8 cellular contexts compared by ENCODE assay signal in the genomic region with DNA sequence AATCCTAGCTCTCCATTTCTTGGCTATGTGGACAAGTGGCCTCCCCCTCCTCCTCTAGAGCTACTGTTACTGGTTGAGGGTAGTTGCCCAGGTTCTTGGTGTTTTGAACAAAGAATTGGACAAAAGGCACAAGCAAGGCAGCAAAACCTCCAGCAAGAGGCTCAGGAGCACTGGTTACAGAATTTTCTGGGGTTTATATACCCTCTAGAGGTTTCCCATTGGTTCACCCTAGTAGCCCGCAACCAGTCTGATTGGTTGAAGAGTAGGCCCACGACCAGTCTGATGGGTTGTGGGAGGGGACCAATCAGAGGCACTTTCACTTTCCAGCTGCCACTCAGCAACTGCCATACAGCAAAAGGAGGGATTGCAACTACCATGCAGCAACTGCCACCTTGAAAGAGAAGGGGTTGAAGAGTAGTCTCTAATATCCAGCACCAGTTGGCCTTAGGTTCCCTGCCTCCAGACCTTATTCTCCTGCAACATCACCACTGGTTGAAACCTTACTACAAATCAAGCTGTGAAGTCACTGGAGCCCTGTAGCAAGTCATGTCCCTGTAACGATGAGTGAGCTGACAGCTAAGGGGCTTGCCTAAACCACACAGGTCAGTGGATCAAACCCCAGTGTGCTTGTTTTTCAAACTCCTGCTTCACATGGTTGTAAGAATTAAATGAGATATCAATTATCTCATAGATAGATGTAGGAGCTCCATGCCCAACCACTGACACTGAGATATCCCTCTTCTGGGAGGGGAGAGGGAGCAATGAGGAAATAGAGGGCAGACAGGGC. TPM values are rescaled to one million over a fixed set of nuclear protein-coding genes. Genes with fewer than 3 reads are reported as not detected.
DNase-seq lines count a peak whose midpoint lies in the region; ATAC-seq and TF ChIP-seq lines count a peak whose summit lies in the region.

No MANE protein-coding gene starts in this region.

- H3K27me3 ChIP-seq in A673 (replicated peaks; ENCODE audit: insufficient read depth, low read depth, low read length, poor library complexity) = no peaks in the 10 kb centered on the region
- no peaks in the 10 kb centered on the region for H3K27me3 ChIP-seq in GM23248 (replicated peaks; ENCODE audit: insufficient read depth)

- H3K9me2 ChIP-seq in GM23248 (ENCODE audit: insufficient read depth) = no peaks in the 10 kb centered on the region

- no peak overlapping the region for H3K4me2 ChIP-seq in GM23248 (ENCODE audit: unreplicated experiment)

- no peak overlapping the region for H3K9ac ChIP-seq in GM23248

- no peak for ATAC-seq in HG03095 (IDR thresholded peaks at IDR 0.05; ENCODE audit: unreplicated experiment)
- ATAC-seq in GM18870 (IDR thresholded peaks at IDR 0.05; ENCODE audit: unreplicated experiment) = no peak

- peaks cover 17% of the 10 kb centered on the region for H3K79me2 ChIP-seq in GM23248 (ENCODE audit: insufficient read depth)

- no peaks in the 10 kb centered on the region for H3K36me3 ChIP-seq in A673 (ENCODE audit: insufficient read depth, low read length, poor library complexity, severe bottlenecking)
- no peaks in the 10 kb centered on the region for H3K36me3 ChIP-seq in GM23248 (ENCODE audit: low read depth)

- no peak overlapping the region for H2AFZ ChIP-seq in GM23248

- TF ChIP-seq CTCF in A673 (conservative IDR thresholded peaks at IDR 0.05; ENCODE audit: low read depth, low read length) (no peak), GM12865 (IDR thresholded peaks at IDR 0.05; ENCODE audit: insufficient read depth, low read depth, low read length, missing control alignments) (no peak), cardiac fibroblast (IDR thresholded peaks at IDR 0.05; ENCODE audit: low read depth, low read length) (no peak)

- no peak overlapping the region for H3K4me3 ChIP-seq in A673 (ENCODE audit: low read depth, low read length, poor library complexity, severe bottlenecking)
- peak overlapping the region; percentile 75 for H3K4me3 ChIP-seq in GM12865 (ENCODE audit: low read depth, low read length)
- H3K4me3 ChIP-seq in cardiac fibroblast (replicated peaks in 1 of 2; ENCODE audit: low read depth in 2 of 2, low read length in 2 of 2) = no peak overlapping the region
- no peak overlapping the region for H3K4me3 ChIP-seq in GM23248

- peak; percentile 86 for DNase-seq in A673 (ENCODE audit: low spot score)
- DNase-seq in GM12865 (ENCODE audit: low read depth) = peak; percentile 91
- DNase-seq in NCI-H460 (ENCODE audit: extremely low read depth, low read depth) = peak; percentile 31
- peak; percentile 35 to 54 for DNase-seq in cardiac fibroblast (ENCODE audit: low read depth in 2 of 2)
- DNase-seq in NCI-H1105 (lab: John Stamatoyannopoulos, UW) = no peak
- DNase-seq in GM23248 = no peak

- H3K4me1 ChIP-seq in A673 (ENCODE audit: insufficient read depth, low read length, poor library complexity, severe bottlenecking) = peaks cover 16% of the 10 kb centered on the region
- peaks cover 12% of the 10 kb centered on the region for H3K4me1 ChIP-seq in GM23248 (ENCODE audit: insufficient read depth)

- BruUV-seq in A673 (replicated peaks; lab: Mats Ljungman, UMichigan) = no TSS peak

- H3F3A ChIP-seq in GM23248 (ENCODE audit: insufficient read depth) = peaks cover 3% of the 10 kb centered on the region

- H3K9me3 ChIP-seq in A673 (ENCODE audit: low read depth, low read length, poor library complexity, severe bottlenecking) (no peaks in the 10 kb centered on the region), GM23248 (ENCODE audit: low read depth) (no peaks in the 10 kb centered on the region)

- WGBS in GM23248 (ENCODE audit: low coverage in 1 of 2, low lambda C conversion rate in 2 of 2, missing lambda C conversion rate in 2 of 2), 2 experiments = 92 to 97% methylated on average over 3 of the region's 3 CpGs

- intact Hi-C loops in A673 (cut with micrococcal nuclease; ENCODE audit: unreplicated experiment) = no loop called here

- CTCF ChIA-PET in A673 (lab: Charles Lee) = interaction anchor here (0.8 kb wide), 1 partner anchor 429 kb away, joined by 5 read pairs; no protein-coding TSS in a partner anchor

- no peak overlapping the region for H3K27ac ChIP-seq in A673 (ENCODE audit: low read depth, low read length, poor library complexity, severe bottlenecking)
- H3K27ac ChIP-seq in GM23248 = no peak overlapping the region

- H4K20me1 ChIP-seq in GM23248 (ENCODE audit: insufficient read depth) = no peaks in the 10 kb centered on the region

- in situ Hi-C loops in GM23248 (cut with MboI) = no loop called here

- POLR2A ChIA-PET in A673 (lab: Charles Lee; ENCODE audit: low non-redundant PET) = no interaction called here

RNA-seq across cellular contexts. Expression of a gene that starts 2.9 kb away (rescaled TPM):
- 28.9 and 30.3 TPM in 2 replicates for total RNA-seq in A673 (2021)
- total RNA-seq in NCI-H460 (2014; rRNA removed; shearing (Covaris generic)) = 5.9 and 7.0 TPM in 2 replicates
- polyA plus RNA-seq in NCI-H460 (2014; cell fraction: nucleus; rRNA removed) = 6.2 and 6.6 TPM in 2 replicates
- 8.1 and 12.5 TPM in 2 replicates for total RNA-seq in GM23248 (2014; rRNA removed; shearing (Covaris generic))
- 4.7 and 5.1 TPM in 2 replicates for polyA plus RNA-seq in GM23248 (2016; fragmentation: Nextera tagmentation; extraction: Ambion mirVana)

RNA-seq across cellular contexts. Expression of a gene that starts 59.4 kb away (rescaled TPM):
- total RNA-seq in A673 (2021) = not detected in 2 replicates
- total RNA-seq in NCI-H460 (2014; rRNA removed; shearing (Covaris generic)) = not detected in 2 replicates
- polyA plus RNA-seq in NCI-H460 (2014; cell fraction: nucleus; rRNA removed) = 0.14 TPM in 1 of 2 replicates, not detected in the other
- not detected in 2 replicates for total RNA-seq in GM23248 (2014; rRNA removed; shearing (Covaris generic))
- polyA plus RNA-seq in GM23248 (2016; fragmentation: Nextera tagmentation; extraction: Ambion mirVana) = not detected in 2 replicates

Comparison
In these comparisons a context has a peak if more than half of its experiments do, and no peak if none do; other contexts are left out.
1. DNase-seq: peak in A673 (single experiment), GM12865 (single experiment), NCI-H460 (single experiment) and cardiac fibroblast (2 of 2); none in NCI-H1105 (single experiment) and GM23248 (single experiment).